Comparison of ENCODE assay signal across 12 cellular contexts in the genomic region with DNA sequence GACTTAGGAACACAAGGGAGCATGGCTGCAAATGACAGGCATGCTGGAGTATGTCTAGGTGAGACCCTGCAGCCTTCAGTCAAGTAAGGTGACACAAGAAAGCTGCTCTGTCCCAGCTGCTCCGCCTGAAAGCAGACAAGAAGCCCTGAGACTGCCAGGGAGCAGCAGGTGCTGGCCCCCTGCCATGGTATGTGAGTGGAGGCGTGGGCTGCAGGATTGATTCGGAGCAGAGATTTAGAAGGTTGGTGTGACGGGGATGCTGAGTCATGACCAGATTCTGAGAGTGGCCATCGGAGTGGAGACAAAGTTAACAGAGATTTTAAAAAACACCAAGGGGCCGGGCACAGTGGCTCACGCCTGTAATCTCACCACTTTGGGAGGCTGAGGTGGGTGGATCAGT. TPM values are rescaled to one million over a fixed set of nuclear protein-coding genes. Genes with fewer than 3 reads are reported as not detected.
DNase-seq lines count a peak whose midpoint lies in the region; ATAC-seq and TF ChIP-seq lines count a peak whose summit lies in the region.
"Had no signal": no experiment of that assay in that cellular context is flagged by ENCODE, and none has a peak within 500 bp of the region (broad histone marks: within the 10 kb centered on the region; RNA-seq: fewer than 3 reads in every experiment).

No MANE protein-coding gene starts in this region.

- 64 to 79% methylated on average over 7 of the region's 7 CpGs for WGBS in testis, 2 donors

- H3K27me3 ChIP-seq in SJSA1 (replicated peaks), result no peaks in the 10 kb centered on the region
- H3K27me3 ChIP-seq in testis, result no peaks in the 10 kb centered on the region
- H3K27me3 ChIP-seq: tibial artery had no signal

- H3K4me3 ChIP-seq in SJSA1, result no peak overlapping the region
- H3K4me3 ChIP-seq in foreskin fibroblast (ENCODE audit: low read depth in 1 of 2, low read length in 2 of 2), result no peak overlapping the region
- H3K4me3 ChIP-seq in testis, result no peak overlapping the region
- H3K4me3 ChIP-seq in mucosa of descending colon, result no peak overlapping the region
- H3K4me3 ChIP-seq: tibial artery had no signal

- peak; percentile 22 for DNase-seq in NCI-H146 (lab: John Stamatoyannopoulos, UW)
- no peak for DNase-seq in NCI-H146 treated with DMSO at 0.1 percent for 48 hours (lab: John Stamatoyannopoulos, UW; ENCODE audit: unreplicated experiment)
- peak; percentile 35 to 67 for DNase-seq in SJSA1 (ENCODE audit: low read depth in 1 of 2, low spot score in 2 of 2)
- peak; percentile 72 to 75 for DNase-seq in foreskin fibroblast
- DNase-seq in testis, result peak; percentile 53
- no peak for DNase-seq in mucosa of descending colon
- no peak for DNase-seq in stimulated activated CD4-positive, alpha-beta T cell treated with anti-CD3 and anti-CD28 coated beads, Interleukin-1b, Interleukin-23, amount 100 ng/mL, for 48 hours
- DNase-seq: activated CD4-positive, CD25-positive, alpha-beta regulatory T cell; NCI-H1436 treated with DMSO at 0.1 percent for 48 hours; stimulated activated CD4-positive, alpha-beta T cell treated with anti-CD3 and anti-CD28 coated beads, Interleukin-12 subunit alpha, Interleukin-12 subunit beta, amount 100 ng/mL, for 4 hours; tibial artery had no signal

- no peak for TF ChIP-seq POLR2A in testis (IDR thresholded peaks at IDR 0.05)

- H3K27ac ChIP-seq in SJSA1 (peak overlapping the region; percentile 21; the same call in 1 of the 2 replicates), testis (no peak overlapping the region)

- intact Hi-C loops in testis (cut with DNase I; ENCODE audit: low total_unique reads), result no loop called here
- intact Hi-C loops in mucosa of descending colon (cut with DNase I, micrococcal nuclease), result no loop called here

- no peak for ATAC-seq in mucosa of descending colon
- ATAC-seq in GM21723 (IDR thresholded peaks at IDR 0.05; ENCODE audit: unreplicated experiment), result no peak

- H3K36me3 ChIP-seq in SJSA1, result peaks cover 51% of the 10 kb centered on the region
- no peaks in the 10 kb centered on the region for H3K36me3 ChIP-seq in testis (ENCODE audit: low read depth, missing control alignments)
- H3K36me3 ChIP-seq in mucosa of descending colon (ENCODE audit: low read depth), result no peaks in the 10 kb centered on the region

- peaks cover 45% of the 10 kb centered on the region for H3K4me1 ChIP-seq in SJSA1 (replicated peaks)
- no peaks in the 10 kb centered on the region for H3K4me1 ChIP-seq in testis
- H3K4me1 ChIP-seq in mucosa of descending colon (ENCODE audit: low read depth), result peaks cover 2% of the 10 kb centered on the region

- H3K9me3 ChIP-seq in SJSA1 (replicated peaks) (no peaks in the 10 kb centered on the region), testis (no peaks in the 10 kb centered on the region), mucosa of descending colon (no peaks in the 10 kb centered on the region)
- H3K9me3 ChIP-seq: tibial artery had no signal

- TF ChIP-seq CTCF in foreskin fibroblast (IDR thresholded peaks at IDR 0.05; ENCODE audit: low read depth, low read length) (no peak), testis (IDR thresholded peaks at IDR 0.05) (no peak), mucosa of descending colon (IDR thresholded peaks at IDR 0.05) (no peak)

RNA-seq across cellular contexts. Expression of gene LRP11, which starts 17.8 kb away (rescaled TPM):
- total RNA-seq in SJSA1 (2014; rRNA removed; shearing (Covaris generic)), result 55.7 and 143 TPM in 2 replicates
- total RNA-seq in testis (10 to 100 TPM; 28.8 to 44.7 TPM), mucosa of descending colon (10 to 100 TPM; 16.2 to 27.2 (median 26.1) TPM)
- polyA plus RNA-seq in testis (ENCODE audit: insufficient read depth, low read depth, low replicate concordance), result 16.8 TPM

RNA-seq across cellular contexts. Expression of gene RAET1E, which starts 51.6 kb away (rescaled TPM):
- 0.28 TPM in 1 of 2 replicates, not detected in the other for total RNA-seq in SJSA1 (2014; rRNA removed; shearing (Covaris generic))
- total RNA-seq in testis, result under 1 TPM; 0.31 TPM
- polyA plus RNA-seq in testis (ENCODE audit: insufficient read depth, low read depth, low replicate concordance), result 0.30 TPM
- under 1 TPM in 2 of 3 donors, not detected in 1; 0.16 to 0.58 TPM for total RNA-seq in mucosa of descending colon

Comparison
In these comparisons a context has a peak if more than half of its experiments do, and no peak if none do; other contexts are left out.
1. DNase-seq: peak in NCI-H146 (single experiment), SJSA1 (2 of 2), foreskin fibroblast (2 of 2) and testis (single experiment); none in NCI-H146 treated with DMSO at 0.1 percent for 48 hours (single experiment), mucosa of descending colon (0 of 3) and stimulated activated CD4-positive, alpha-beta T cell treated with anti-CD3 and anti-CD28 coated beads, Interleukin-1b, Interleukin-23, amount 100 ng/mL, for 48 hours (single experiment).